Comparison of ENCODE assay signal across 31 cellular contexts in genomic region chr5:1141827-1142226, GRCh38. TPM values are rescaled to one million over a fixed set of nuclear protein-coding genes. Genes with fewer than 3 reads are reported as not detected.
A peak's percentile ranks its signal among the peaks of the same experiment; 100 is the strongest.
DNase-seq lines count a peak whose midpoint lies in the region; ATAC-seq and TF ChIP-seq lines count a peak whose summit lies in the region.
"Had no signal": no experiment of that assay in that cellular context is flagged by ENCODE, and none has a peak within 500 bp of the region (broad histone marks: within the 10 kb centered on the region; RNA-seq: fewer than 3 reads in every experiment).

No MANE protein-coding gene starts in this region.

- no peaks in the 10 kb centered on the region for H3K36me3 ChIP-seq in lower lobe of right lung
- H3K36me3 ChIP-seq: cardiac muscle cell, esophagus squamous epithelium, MG63 had no signal

- no peaks in the 10 kb centered on the region for H3K27me3 Mint-ChIP-seq in Calu3 (ENCODE audit: unreplicated experiment)
- H3K27me3 Mint-ChIP-seq: activated naive CD4-positive, alpha-beta T cell treated with anti-CD3 and anti-CD28 coated beads, Interleukin-2, amount 50 U/mL, for 24 hours had no signal

- peaks cover 6% of the 10 kb centered on the region for H3K36me3 Mint-ChIP-seq in Calu3 (ENCODE audit: insufficient read depth, unreplicated experiment)
- H3K36me3 Mint-ChIP-seq: activated naive CD4-positive, alpha-beta T cell treated with anti-CD3 and anti-CD28 coated beads, Interleukin-2, amount 50 U/mL, for 24 hours; CD8-positive, alpha-beta T cell; natural killer cell had no signal

- DNase-seq in DMS79 treated with DMSO at 0.1 percent for 48 hours (lab: John Stamatoyannopoulos, UW) (peak; percentile 11), DMS79 (lab: John Stamatoyannopoulos, UW) (no peak), DMS153 treated with DMSO at 0.1 percent for 48 hours (lab: John Stamatoyannopoulos, UW; ENCODE audit: unreplicated experiment) (peak; percentile 36), NCI-H2107 treated with DMSO at 0.1 percent for 48 hours (lab: John Stamatoyannopoulos, UW; ENCODE audit: unreplicated experiment) (peak; percentile 37), SW480 (ENCODE audit: low spot score) (peak; percentile 60), Calu3 (no peak), lower lobe of right lung (no peak)
- no peak for DNase-seq in stimulated activated CD4-positive, alpha-beta T cell treated with anti-CD3 and anti-CD28 coated beads, Interleukin-12 subunit alpha, Interleukin-12 subunit beta, amount 100 ng/mL, for 4 hours
- DNase-seq: 8988T; activated CD4-positive, alpha-beta T cell treated with anti-CD3 and anti-CD28 coated beads, Interleukin-2, amount 50 U/mL, for 48 hours; activated CD4-positive, CD25-positive, alpha-beta regulatory T cell; activated CD8-positive, alpha-beta memory T cell treated with anti-CD3 and anti-CD28 coated beads, Interleukin-2, amount 50 U/mL, for 4 hours; CD8-positive, alpha-beta T cell; esophagus squamous epithelium; HCEC 1CT; hypothalamus; MG63; natural killer cell; NCI-H1930; NCI-H524 treated with DMSO at 0.1 percent for 48 hours; SIG-M5; small intestine; stimulated activated CD4-positive, alpha-beta T cell treated with anti-CD3 and anti-CD28 coated beads, Interleukin-2, amount 100 ng/mL, for 24 hours; SW 1271 had no signal

- intact Hi-C loops in Calu3 (cut with micrococcal nuclease; ENCODE audit: unreplicated experiment): no loop called here
- intact Hi-C loops in lower lobe of right lung (cut with DNase I): no loop called here

- H3K9me3 ChIP-seq in lower lobe of right lung: no peaks in the 10 kb centered on the region
- H3K9me3 ChIP-seq: esophagus squamous epithelium, MG63 had no signal

- CTCF ChIA-PET in Calu3 (lab: Charles Lee): interaction anchor here (0.6 kb wide), 1 partner anchor 11 kb away, joined by 3 read pairs; no protein-coding TSS in a partner anchor

- H3K4me1 Mint-ChIP-seq in Calu3 (ENCODE audit: low read depth, unreplicated experiment): peaks cover 18% of the 10 kb centered on the region
- H3K4me1 Mint-ChIP-seq: activated naive CD4-positive, alpha-beta T cell treated with anti-CD3 and anti-CD28 coated beads, Interleukin-2, amount 50 U/mL, for 24 hours; activated T-helper 17 cell treated with anti-CD3 and anti-CD28 coated beads, Interleukin-2, amount 50 U/mL, for 72 hours had no signal

- no peak overlapping the region for H3K27ac Mint-ChIP-seq in Calu3 (ENCODE audit: unreplicated experiment)
- H3K27ac Mint-ChIP-seq: activated naive CD4-positive, alpha-beta T cell treated with anti-CD3 and anti-CD28 coated beads, Interleukin-2, amount 50 U/mL, for 24 hours; activated T-helper 17 cell treated with anti-CD3 and anti-CD28 coated beads, Interleukin-2, amount 50 U/mL, for 72 hours; CD8-positive, alpha-beta T cell had no signal

- H3K9me3 Mint-ChIP-seq in Calu3 (ENCODE audit: low read depth, unreplicated experiment): no peaks in the 10 kb centered on the region
- H3K9me3 Mint-ChIP-seq: activated naive CD4-positive, alpha-beta T cell treated with anti-CD3 and anti-CD28 coated beads, Interleukin-2, amount 50 U/mL, for 24 hours; activated T-helper 17 cell treated with anti-CD3 and anti-CD28 coated beads, Interleukin-2, amount 50 U/mL, for 72 hours; CD8-positive, alpha-beta T cell; natural killer cell had no signal

- no TSS peak for BruUV-seq in Calu3 (replicated peaks; lab: Mats Ljungman, UMichigan)

- peaks cover 4% of the 10 kb centered on the region for H3K27me3 ChIP-seq in lower lobe of right lung (ENCODE audit: low read depth)
- H3K27me3 ChIP-seq: cardiac muscle cell, MG63 had no signal

- ATAC-seq in lower lobe of right lung: no peak
- ATAC-seq: activated T-helper 17 cell treated with anti-CD3 and anti-CD28 coated beads, Interleukin-2, amount 50 U/mL, for 72 hours; CD8-positive, alpha-beta T cell; natural killer cell had no signal

- H3K27ac ChIP-seq in lower lobe of right lung: no peak overlapping the region
- H3K27ac ChIP-seq: cardiac muscle cell, esophagus squamous epithelium had no signal

- no peak overlapping the region for H3K4me3 Mint-ChIP-seq in Calu3 (ENCODE audit: low read depth, unreplicated experiment)
- H3K4me3 Mint-ChIP-seq: activated naive CD4-positive, alpha-beta T cell treated with anti-CD3 and anti-CD28 coated beads, Interleukin-2, amount 50 U/mL, for 24 hours; activated T-helper 17 cell treated with anti-CD3 and anti-CD28 coated beads, Interleukin-2, amount 50 U/mL, for 72 hours; CD8-positive, alpha-beta T cell; natural killer cell had no signal

- H3K4me1 ChIP-seq in lower lobe of right lung: peaks cover 23% of the 10 kb centered on the region

- TF ChIP-seq CTCF in Calu3 (IDR thresholded peaks at IDR 0.05; ENCODE audit: unreplicated experiment) (no peak), lower lobe of right lung (IDR thresholded peaks at IDR 0.05) (no peak)

- H3K4me3 ChIP-seq in lower lobe of right lung: no peak overlapping the region
- H3K4me3 ChIP-seq: cardiac muscle cell, esophagus squamous epithelium, MG63 had no signal

RNA-seq across cellular contexts. Expression of gene SLC12A7, which starts 30.0 kb away (rescaled TPM):
- total RNA-seq in Calu3 (2022) (82.3 and 90.5 TPM in 2 replicates), lower lobe of right lung (49.5 TPM)

RNA-seq across cellular contexts. Expression of gene SLC6A19, which starts 59.6 kb away (rescaled TPM):
- total RNA-seq in Calu3 (2022) (not detected in 2 replicates), lower lobe of right lung (not detected)
- total RNA-seq: activated T-helper 17 cell treated with anti-CD3 and anti-CD28 coated beads, Interleukin-2, amount 50 U/mL, for 72 hours; CD8-positive, alpha-beta T cell; Daoy; esophagus squamous epithelium; frontal cortex; natural killer cell; omental fat pad; urinary bladder had no signal

Comparison
In these comparisons a context has a peak if more than half of its experiments do, and no peak if none do; other contexts are left out.
1. DNase-seq: peak in DMS79 treated with DMSO at 0.1 percent for 48 hours (single experiment), DMS153 treated with DMSO at 0.1 percent for 48 hours (single experiment), NCI-H2107 treated with DMSO at 0.1 percent for 48 hours (single experiment) and SW480 (single experiment); none in DMS79 (single experiment), Calu3 (single experiment), stimulated activated CD4-positive, alpha-beta T cell treated with anti-CD3 and anti-CD28 coated beads, Interleukin-12 subunit alpha, Interleukin-12 subunit beta, amount 100 ng/mL, for 4 hours (single experiment) and lower lobe of right lung (single experiment).